In genomic region chr1:30034627-30035521, GRCh38 we compare ENCODE assay signal across 1 cellular context.
A peak's percentile ranks its signal among the peaks of the same experiment; 100 is the strongest.
TF ChIP-seq lines count a peak whose summit lies in the region.

No MANE protein-coding gene starts in this region.

TF ChIP-seq in HEK293, 187 proteins besides CTCF, POLR2A, EP300 and RAD21 (continued from another document):
- TF ChIP-seq INSM2 (tag by site-specific recombination; IDR thresholded peaks at IDR 0.05), result 0 out of 2 replicates have a peak, but pooled peaks have one; percentile 47
- TF ChIP-seq ZNF677 (tag by site-specific recombination; IDR thresholded peaks at IDR 0.05), result no peak
- TF ChIP-seq ZFHX2 (tag by site-specific recombination; conservative IDR thresholded peaks at IDR 0.05), result peak; percentile 90
- 0 out of 2 replicates have a peak, but pooled peaks have one; percentile 53 for TF ChIP-seq ZNF280D (tag by site-specific recombination; IDR thresholded peaks at IDR 0.05)
- no peak for TF ChIP-seq ZNF248 (tag by site-specific recombination; IDR thresholded peaks at IDR 0.05)
- TF ChIP-seq YY2 (tag by site-specific recombination; IDR thresholded peaks at IDR 0.05), result 0 out of 2 replicates have a peak, but pooled peaks have one; percentile 43
- TF ChIP-seq, protein P1, sequence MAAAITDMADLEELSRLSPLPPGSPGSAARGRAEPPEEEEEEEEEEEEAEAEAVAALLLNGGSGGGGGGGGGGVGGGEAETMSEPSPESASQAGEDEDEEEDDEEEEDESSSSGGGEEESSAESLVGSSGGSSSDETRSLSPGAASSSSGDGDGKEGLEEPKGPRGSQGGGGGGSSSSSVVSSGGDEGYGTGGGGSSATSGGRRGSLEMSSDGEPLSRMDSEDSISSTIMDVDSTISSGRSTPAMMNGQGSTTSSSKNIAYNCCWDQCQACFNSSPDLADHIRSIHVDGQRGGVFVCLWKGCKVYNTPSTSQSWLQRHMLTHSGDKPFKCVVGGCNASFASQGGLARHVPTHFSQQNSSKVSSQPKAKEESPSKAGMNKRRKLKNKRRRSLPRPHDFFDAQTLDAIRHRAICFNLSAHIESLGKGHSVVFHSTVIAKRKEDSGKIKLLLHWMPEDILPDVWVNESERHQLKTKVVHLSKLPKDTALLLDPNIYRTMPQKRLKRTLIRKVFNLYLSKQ (tag by site-specific recombination; IDR thresholded peaks at IDR 0.05; ENCODE audit: borderline replicate concordance), result no peak
- TF ChIP-seq ZNF530 (tag by site-specific recombination; IDR thresholded peaks at IDR 0.05; ENCODE audit: low read depth), result no peak
- peak; percentile 37; the same call in 1 of the 2 replicates for TF ChIP-seq ZNF184 (tag by site-specific recombination; IDR thresholded peaks at IDR 0.05)
- TF ChIP-seq, protein P2, sequence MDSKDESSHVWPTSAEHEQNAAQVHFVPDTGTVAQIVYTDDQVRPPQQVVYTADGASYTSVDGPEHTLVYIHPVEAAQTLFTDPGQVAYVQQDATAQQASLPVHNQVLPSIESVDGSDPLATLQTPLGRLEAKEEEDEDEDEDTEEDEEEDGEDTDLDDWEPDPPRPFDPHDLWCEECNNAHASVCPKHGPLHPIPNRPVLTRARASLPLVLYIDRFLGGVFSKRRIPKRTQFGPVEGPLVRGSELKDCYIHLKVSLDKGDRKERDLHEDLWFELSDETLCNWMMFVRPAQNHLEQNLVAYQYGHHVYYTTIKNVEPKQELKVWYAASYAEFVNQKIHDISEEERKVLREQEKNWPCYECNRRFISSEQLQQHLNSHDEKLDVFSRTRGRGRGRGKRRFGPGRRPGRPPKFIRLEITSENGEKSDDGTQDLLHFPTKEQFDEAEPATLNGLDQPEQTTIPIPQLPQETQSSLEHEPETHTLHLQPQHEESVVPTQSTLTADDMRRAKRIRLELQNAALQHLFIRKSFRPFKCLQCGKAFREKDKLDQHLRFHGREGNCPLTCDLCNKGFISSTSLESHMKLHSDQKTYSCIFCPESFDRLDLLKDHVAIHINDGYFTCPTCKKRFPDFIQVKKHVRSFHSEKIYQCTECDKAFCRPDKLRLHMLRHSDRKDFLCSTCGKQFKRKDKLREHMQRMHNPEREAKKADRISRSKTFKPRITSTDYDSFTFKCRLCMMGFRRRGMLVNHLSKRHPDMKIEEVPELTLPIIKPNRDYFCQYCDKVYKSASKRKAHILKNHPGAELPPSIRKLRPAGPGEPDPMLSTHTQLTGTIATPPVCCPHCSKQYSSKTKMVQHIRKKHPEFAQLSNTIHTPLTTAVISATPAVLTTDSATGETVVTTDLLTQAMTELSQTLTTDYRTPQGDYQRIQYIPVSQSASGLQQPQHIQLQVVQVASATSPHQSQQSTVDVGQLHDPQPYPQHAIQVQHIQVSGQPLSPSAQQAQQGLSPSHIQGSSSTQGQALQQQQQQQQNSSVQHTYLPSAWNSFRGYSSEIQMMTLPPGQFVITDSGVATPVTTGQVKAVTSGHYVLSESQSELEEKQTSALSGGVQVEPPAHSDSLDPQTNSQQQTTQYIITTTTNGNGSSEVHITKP (tag by site-specific recombination; IDR thresholded peaks at IDR 0.05), result peak; percentile 99
- peak; percentile 93 for TF ChIP-seq EGR2 (tag by site-specific recombination; IDR thresholded peaks at IDR 0.05; ENCODE audit: low read depth)
- peak; percentile 57 for TF ChIP-seq ZNF398 (tag by site-specific recombination; IDR thresholded peaks at IDR 0.05)
- no peak for TF ChIP-seq ZNF16 (tag by site-specific recombination; IDR thresholded peaks at IDR 0.05; ENCODE audit: low read depth)
- peak; percentile 16; the same call in 1 of the 2 replicates for TF ChIP-seq KLF1 (tag by site-specific recombination; IDR thresholded peaks at IDR 0.05)
- TF ChIP-seq SCRT2 (tag by site-specific recombination; IDR thresholded peaks at IDR 0.05), result peak; percentile 76
